In the genomic region with DNA sequence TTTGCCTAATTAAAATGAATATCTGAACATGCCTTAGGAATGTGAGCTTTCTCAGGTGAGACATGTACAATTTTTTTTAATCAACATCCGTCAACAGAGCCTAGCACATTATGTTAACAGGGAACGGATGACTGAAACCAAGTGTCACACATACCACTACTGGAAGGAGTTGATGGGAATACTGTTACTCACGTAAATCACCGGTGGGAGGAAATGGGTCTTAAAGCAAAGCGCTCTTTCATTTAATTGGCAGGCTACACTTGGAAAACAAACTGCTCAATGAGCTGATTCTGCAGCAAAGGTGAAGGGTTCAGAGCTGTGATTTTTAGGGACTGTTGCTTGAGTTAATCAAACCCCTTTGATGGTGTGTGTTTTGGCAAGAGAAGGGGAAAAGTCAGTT, we compare ENCODE assay signal across 19 cellular contexts. TPM values are rescaled to one million over a fixed set of nuclear protein-coding genes. Genes with fewer than 3 reads are reported as not detected.
DNase-seq lines count a peak whose midpoint lies in the region; ATAC-seq and TF ChIP-seq lines count a peak whose summit lies in the region.
"Had no signal": no experiment of that assay in that cellular context is flagged by ENCODE, and none has a peak within 500 bp of the region (broad histone marks: within the 10 kb centered on the region; RNA-seq: fewer than 3 reads in every experiment).

No MANE protein-coding gene starts in this region.

- H3K27ac Mint-ChIP-seq in HFFc6 (peak overlapping the region; percentile 48), nephron (peak overlapping the region in 2 of 3 experiments; percentile 44 to 59)
- peak overlapping the region; percentile 89 for H3K27ac Mint-ChIP-seq in dendritic cell treated with granulocyte-macrophage colony-stimulating factor and Interleukin-4, amounts not matched to agents 40 ng/mL and 50 ng/mL, for 4 days
- H3K27ac Mint-ChIP-seq: CD8-positive, alpha-beta T cell; H9 had no signal

- H3K4me3 Mint-ChIP-seq in HFFc6 (no peak overlapping the region), nephron (peak overlapping the region in 1 of 3 experiments; percentile 23)
- H3K4me3 Mint-ChIP-seq in dendritic cell treated with granulocyte-macrophage colony-stimulating factor and Interleukin-4, amounts not matched to agents 40 ng/mL and 50 ng/mL, for 4 days = no peak overlapping the region
- H3K4me3 Mint-ChIP-seq: CD8-positive, alpha-beta T cell; H9 had no signal

- H3K36me3 Mint-ChIP-seq in HFFc6 (ENCODE audit: low read depth) (peaks cover 42% of the 10 kb centered on the region), nephron (ENCODE audit: low read depth) (no peaks in the 10 kb centered on the region)
- H3K36me3 Mint-ChIP-seq in dendritic cell treated with granulocyte-macrophage colony-stimulating factor and Interleukin-4, amounts not matched to agents 40 ng/mL and 50 ng/mL, for 4 days (ENCODE audit: low read depth) = peaks cover 69% of the 10 kb centered on the region
- H3K36me3 Mint-ChIP-seq: CD8-positive, alpha-beta T cell had no signal

- 48% methylated on average over 5 of the region's 5 CpGs for WGBS in smooth muscle cell (ENCODE audit: low lambda C conversion rate)

- H2AFZ ChIP-seq in smooth muscle cell (ENCODE audit: low read depth) = no peak overlapping the region

- no peak for ATAC-seq in HG03432 (IDR thresholded peaks at IDR 0.05; ENCODE audit: unreplicated experiment)
- ATAC-seq in HG02885 (IDR thresholded peaks at IDR 0.05; ENCODE audit: poor library complexity, unreplicated experiment) = no peak
- ATAC-seq: CD8-positive, alpha-beta T cell; K562; PC-3 had no signal

- H3K27me3 ChIP-seq in smooth muscle cell (ENCODE audit: low read depth) = no peaks in the 10 kb centered on the region
- H3K27me3 ChIP-seq: BLaER1 treated with 17β-estradiol and CSF1 and Interleukin-3, amounts not matched to agents 10 nM and 100 nM had no signal

- H3K9me3 ChIP-seq in smooth muscle cell (replicated peaks; ENCODE audit: low read depth) = no peaks in the 10 kb centered on the region

- peak overlapping the region; percentile 49 for H3K27ac ChIP-seq in smooth muscle cell (ENCODE audit: low read depth)

- TF ChIP-seq CTCF in HFFc6 (IDR thresholded peaks at IDR 0.05) (no peak), nephron (IDR thresholded peaks at IDR 0.05; ENCODE audit: unreplicated experiment in 3 of 3) (no peak), smooth muscle cell (IDR thresholded peaks at IDR 0.05; ENCODE audit: borderline replicate concordance, insufficient read depth, poor library complexity, severe bottlenecking) (no peak)

- no peak for DNase-seq in HFFc6
- no peak for DNase-seq in smooth muscle cell (lab: John Stamatoyannopoulos, UW; ENCODE audit: unreplicated experiment)
- no peak for DNase-seq in COR-L47 (lab: John Stamatoyannopoulos, UW)
- DNase-seq: CD8-positive, alpha-beta T cell; DMS53; H9; MV-4-11; NCI-H1417; NCI-H187 treated with DMSO at 0.1 percent for 48 hours; NCI-H2227 treated with DMSO at 0.1 percent for 48 hours; NCI-H510A treated with DMSO at 0.1 percent for 48 hours; NCI-H774; PC-3 had no signal

- no peak overlapping the region for H3K9ac ChIP-seq in smooth muscle cell (ENCODE audit: low read depth)

- H3K27me3 Mint-ChIP-seq in HFFc6 (ENCODE audit: insufficient read depth) (peaks cover 5% of the 10 kb centered on the region), nephron (ENCODE audit: low read depth) (peaks cover 3% of the 10 kb centered on the region)
- H3K27me3 Mint-ChIP-seq in dendritic cell treated with granulocyte-macrophage colony-stimulating factor and Interleukin-4, amounts not matched to agents 40 ng/mL and 50 ng/mL, for 4 days = no peaks in the 10 kb centered on the region

- peaks cover 7% of the 10 kb centered on the region for H3K4me1 ChIP-seq in smooth muscle cell (ENCODE audit: low read depth)

- H3K4me2 ChIP-seq in smooth muscle cell = peak overlapping the region; percentile 8

- intact Hi-C loops in dendritic cell treated with granulocyte-macrophage colony-stimulating factor and Interleukin-4, amounts not matched to agents 40 ng/mL and 50 ng/mL, for 4 days (cut with micrococcal nuclease) = no loop called here

- H3K4me3 ChIP-seq in smooth muscle cell = no peak overlapping the region
- H3K4me3 ChIP-seq: BLaER1 treated with 17β-estradiol and CSF1 and Interleukin-3, amounts not matched to agents 10 nM and 100 nM; K562 had no signal

- H4K20me1 ChIP-seq in smooth muscle cell (ENCODE audit: low read depth) = no peaks in the 10 kb centered on the region

- peaks cover 9% of the 10 kb centered on the region for H3K79me2 ChIP-seq in smooth muscle cell (ENCODE audit: low read depth)

- H3K9me3 Mint-ChIP-seq in HFFc6 (peaks cover 5% of the 10 kb centered on the region; the same call in 1 of the 2 replicates), nephron (no peaks in the 10 kb centered on the region)
- no peaks in the 10 kb centered on the region for H3K9me3 Mint-ChIP-seq in dendritic cell treated with granulocyte-macrophage colony-stimulating factor and Interleukin-4, amounts not matched to agents 40 ng/mL and 50 ng/mL, for 4 days
- H3K9me3 Mint-ChIP-seq: CD8-positive, alpha-beta T cell; H9 had no signal

- peaks cover 8% of the 10 kb centered on the region for H3F3A ChIP-seq in smooth muscle cell (ENCODE audit: low read depth)

- H3K36me3 ChIP-seq in smooth muscle cell (ENCODE audit: low read depth) = no peaks in the 10 kb centered on the region

- peaks cover 68% of the 10 kb centered on the region for H3K4me1 Mint-ChIP-seq in HFFc6 (ENCODE audit: low read depth)
- H3K4me1 Mint-ChIP-seq in dendritic cell treated with granulocyte-macrophage colony-stimulating factor and Interleukin-4, amounts not matched to agents 40 ng/mL and 50 ng/mL, for 4 days (ENCODE audit: low read depth) = peaks cover 62% of the 10 kb centered on the region
- H3K4me1 Mint-ChIP-seq in nephron = peaks cover 17% of the 10 kb centered on the region

RNA-seq across cellular contexts. Expression of gene CPPED1, which starts 4.8 kb away (rescaled TPM):
- total RNA-seq in HFFc6 (2021; fragmentation: NEBNext Ultra II Directional; extraction: Animal tissue kit (Norgen Biotek cat#: 25700)) = 10 to 100 TPM; 54.6 to 66.7 (median 63.1) TPM
- 20.9 and 35.2 TPM in 2 replicates for total RNA-seq in smooth muscle cell
- 17.2 and 17.7 TPM in 2 replicates for polyA plus RNA-seq in smooth muscle cell
